27 cellular contexts compared by ENCODE assay signal in genomic region chr14:36948157-36948859, GRCh38.
"Had no signal": no experiment of that assay in that cellular context is flagged by ENCODE, and none has a peak within 500 bp of the region (broad histone marks: within the 10 kb centered on the region; RNA-seq: fewer than 3 reads in every experiment).

No MANE protein-coding gene starts in this region.

- H3K4me3 ChIP-seq: left ventricle myocardium inferior, lung, mucosa of descending colon, ovary, prostate gland, skin epidermis, stomach, testis, thyroid gland, transverse colon, upper lobe of left lung, vagina had no signal

- H3K27me3 ChIP-seq: ovary, stomach, testis, thyroid gland, upper lobe of left lung, vagina had no signal

- DNase-seq: immature natural killer cell; islet precursor cell; left ventricle myocardium inferior; midbrain; mucosa of descending colon; naive thymus-derived CD4-positive, alpha-beta T cell; ovary; posterior cingulate gyrus; retina; right cardiac atrium; stimulated activated CD4-positive, alpha-beta T cell treated with anti-CD3 and anti-CD28 coated beads, Interleukin-12 subunit alpha, Interleukin-12 subunit beta, amount 100 ng/mL, for 4 hours; stimulated activated CD4-positive, alpha-beta T cell treated with anti-CD3 and anti-CD28 coated beads, Interleukin-15, amount 100 ng/mL, for 24 hours; stimulated activated CD4-positive, alpha-beta T cell treated with anti-CD3 and anti-CD28 coated beads, Interleukin-2, amount 100 ng/mL, for 24 hours; stimulated activated CD4-positive, alpha-beta T cell treated with anti-CD3 and anti-CD28 coated beads, Interleukin-4, amount 100 ng/mL, for 1 hour; stimulated activated naive B cell treated with anti-CD40 and anti-IgM and Interleukin-4, amounts not matched to agents 10 μg/mL and 1 μg/mL and 100 μg/mL, for 72 hours; stimulated activated naive CD8-positive, alpha-beta T cell treated with anti-CD3 and anti-CD28 coated beads, Interleukin-15, Interleukin-2, amounts not matched to agents 100 U/mL and 50 U/mL, for 24 hours; stomach; testis; thyroid gland; transverse colon; upper lobe of left lung had no signal

- H3K4me1 ChIP-seq: left ventricle myocardium inferior, prostate gland, stomach, testis, thyroid gland, transverse colon, upper lobe of left lung, vagina had no signal

- H3K9me3 ChIP-seq: left ventricle myocardium inferior, mucosa of descending colon, ovary, prostate gland, stomach, testis, thyroid gland, transverse colon, upper lobe of left lung, vagina had no signal

- H3K27ac ChIP-seq: left ventricle myocardium inferior, ovary, prostate gland, skin epidermis, stomach, testis, thyroid gland, transverse colon, upper lobe of left lung, vagina had no signal

- H3K36me3 ChIP-seq: left ventricle myocardium inferior, ovary, prostate gland, stomach, thyroid gland, transverse colon, upper lobe of left lung, vagina had no signal

- ATAC-seq: mucosa of descending colon; naive thymus-derived CD4-positive, alpha-beta T cell; natural killer cell treated with Interleukin-12 subunit alpha and Interleukin-12 subunit beta and Interleukin-15 and Interleukin-18, amount 100 ng/mL, for 72 hours; right cardiac atrium; sciatic nerve; stimulated activated naive B cell treated with anti-CD40 and anti-IgM and Interleukin-4, amounts not matched to agents 10 μg/mL and 1 μg/mL and 100 μg/mL, for 72 hours; stimulated activated naive CD8-positive, alpha-beta T cell treated with anti-CD3 and anti-CD28 coated beads, Interleukin-15, Interleukin-2, amounts not matched to agents 100 U/mL and 50 U/mL, for 24 hours had no signal
